Comparison of ENCODE assay signal across 11 cellular contexts in genomic region chr1:236904874-236905741, GRCh38.
A peak's percentile ranks its signal among the peaks of the same experiment; 100 is the strongest.
DNase-seq lines count a peak whose midpoint lies in the region; ATAC-seq and TF ChIP-seq lines count a peak whose summit lies in the region.
"Had no signal": no experiment of that assay in that cellular context is flagged by ENCODE, and none has a peak within 500 bp of the region (broad histone marks: within the 10 kb centered on the region; RNA-seq: fewer than 3 reads in every experiment).

No MANE protein-coding gene starts in this region.

- no peak overlapping the region for H3K4me2 ChIP-seq in trophoblast cell (ENCODE audit: low read length)

- H4K8ac ChIP-seq in trophoblast cell (ENCODE audit: low read depth, low read length): no peak overlapping the region

- H3K4me1 ChIP-seq in trophoblast cell (ENCODE audit: control insufficient read depth in 1 of 2, insufficient read depth in 2 of 2, low read length in 2 of 2): peaks cover 6 to 7% of the 10 kb centered on the region in 2 experiments

- H3K9me3 ChIP-seq in trophoblast cell (ENCODE audit: insufficient read depth, low read depth, low read length): no peaks in the 10 kb centered on the region

- no CpG with 5 or more reads among the region's 5 CpGs for WGBS in trophoblast cell (ENCODE audit: extremely low coverage, insufficient coverage, insufficient read length)

- H3K79me1 ChIP-seq in trophoblast cell (ENCODE audit: low read length): peaks cover 3% of the 10 kb centered on the region

- no peak overlapping the region for H3K4ac ChIP-seq in trophoblast cell (ENCODE audit: low read depth, low read length)

- H3K27me3 ChIP-seq in trophoblast cell (ENCODE audit: insufficient read depth, low read length): no peaks in the 10 kb centered on the region

- H3K4me3 ChIP-seq in choroid plexus epithelial cell (ENCODE audit: low read depth, low read length) (no peak overlapping the region), trophoblast cell (ENCODE audit: low read depth, low read length) (no peak overlapping the region)
- H3K4me3 ChIP-seq: left ventricle myocardium inferior had no signal

- peak; percentile 93 for DNase-seq in ELR (ENCODE audit: low read depth)
- peak; percentile 53 for DNase-seq in NCI-H226
- peak; percentile 89 for DNase-seq in choroid plexus epithelial cell (ENCODE audit: low read depth)
- peak; percentile 58 to 83 for DNase-seq in trophoblast cell
- no peak for DNase-seq in activated CD4-positive, alpha-beta T cell treated with anti-CD3 and anti-CD28 coated beads for 1 hour
- DNase-seq: left ventricle myocardium inferior; NCI-H2081; stimulated activated CD4-positive, alpha-beta T cell treated with anti-CD3 and anti-CD28 coated beads, Interleukin-4, amount 100 ng/mL, for 24 hours; WERI-Rb-1 had no signal

- no peak overlapping the region for H2AK5ac ChIP-seq in trophoblast cell (ENCODE audit: low read length)

- H2AFZ ChIP-seq in trophoblast cell (ENCODE audit: insufficient read depth, low read length, poor library complexity): no peak overlapping the region

- no peaks in the 10 kb centered on the region for H3K79me2 ChIP-seq in trophoblast cell (ENCODE audit: control insufficient read depth, insufficient read depth, low read length, poor library complexity)

- H3K27ac ChIP-seq in trophoblast cell (ENCODE audit: low read depth, low read length): no peak overlapping the region
- H3K27ac ChIP-seq: left ventricle myocardium inferior, WERI-Rb-1 had no signal

- H2BK12ac ChIP-seq in trophoblast cell (ENCODE audit: low read length): no peak overlapping the region

- peaks cover 7 to 8% of the 10 kb centered on the region in 2 experiments for H3K36me3 ChIP-seq in trophoblast cell (ENCODE audit: control insufficient read depth in 1 of 2, insufficient read depth in 2 of 2, low read length in 2 of 2)

- no peak overlapping the region for H3K14ac ChIP-seq in trophoblast cell (ENCODE audit: low read length)

- no peak overlapping the region for H4K91ac ChIP-seq in trophoblast cell (ENCODE audit: low read depth, low read length)

- no peak overlapping the region for H2BK5ac ChIP-seq in trophoblast cell (ENCODE audit: low read depth, low read length, poor library complexity)

- TF ChIP-seq CTCF in choroid plexus epithelial cell (conservative IDR thresholded peaks at IDR 0.05; ENCODE audit: low read depth, low read length): no peak

- no peak overlapping the region for H2BK120ac ChIP-seq in trophoblast cell (ENCODE audit: insufficient read depth, low read length, poor library complexity)

- no peak for ATAC-seq in HG03175 (IDR thresholded peaks at IDR 0.05; ENCODE audit: unreplicated experiment)
- no peak for ATAC-seq in GM18873 (IDR thresholded peaks at IDR 0.05; ENCODE audit: low FRiP score, unreplicated experiment)

- H3K23ac ChIP-seq in trophoblast cell (ENCODE audit: low read length): no peak overlapping the region

- H3K18ac ChIP-seq in trophoblast cell (ENCODE audit: low read length): no peak overlapping the region

- no peak overlapping the region for H3K9ac ChIP-seq in trophoblast cell (ENCODE audit: low read length)

- H4K12ac ChIP-seq in trophoblast cell (ENCODE audit: low read depth, low read length): no peak overlapping the region
